Comparison of ENCODE assay signal across 12 cellular contexts in the genomic region with DNA sequence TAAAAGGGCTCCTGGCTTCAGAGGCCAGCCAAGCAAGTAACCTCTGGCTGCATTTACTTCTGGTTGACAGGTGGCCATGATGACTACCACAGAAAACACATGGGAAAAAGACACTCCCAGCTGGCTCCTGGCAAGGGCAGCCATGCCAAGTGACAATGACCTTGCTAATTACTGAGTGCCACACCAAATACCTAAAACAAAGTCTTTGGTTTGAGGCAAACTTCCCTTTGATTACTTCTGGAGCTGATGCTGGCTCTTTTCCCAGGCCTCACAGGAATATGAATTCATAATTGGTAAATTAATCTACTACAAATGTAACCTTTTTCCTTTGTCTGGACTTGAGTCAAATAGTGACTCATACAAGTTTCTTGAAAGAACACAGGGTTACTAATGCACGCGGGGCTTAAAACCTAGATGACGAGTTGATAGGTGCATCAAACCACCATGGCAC.
DNase-seq lines count a peak whose midpoint lies in the region; ATAC-seq, FAIRE-seq and TF ChIP-seq lines count a peak whose summit lies in the region.
"Had no signal": no experiment of that assay in that cellular context is flagged by ENCODE, and none has a peak within 500 bp of the region (broad histone marks: within the 10 kb centered on the region; RNA-seq: fewer than 3 reads in every experiment).

No MANE protein-coding gene starts in this region.

- no peaks in the 10 kb centered on the region for H3K9me1 ChIP-seq in endothelial cell of umbilical vein (replicated peaks; ENCODE audit: control insufficient read depth, extremely low read depth, insufficient read depth, low read length)

- intact Hi-C loops in endothelial cell of umbilical vein (cut with micrococcal nuclease), result no loop called here

- no peaks in the 10 kb centered on the region for H3K27me3 ChIP-seq in endothelial cell of umbilical vein (ENCODE audit: control insufficient read depth in 2 of 2, insufficient read depth in 2 of 2, low read length in 2 of 2)

- H3K27ac ChIP-seq in endothelial cell of umbilical vein (ENCODE audit: insufficient read depth, low read depth, low read length), result no peak overlapping the region

- no peak overlapping the region for H3K4me2 ChIP-seq in endothelial cell of umbilical vein (ENCODE audit: insufficient read depth, low read length)

- peaks cover 64% of the 10 kb centered on the region for H3K4me1 Mint-ChIP-seq in osteocyte (ENCODE audit: unreplicated experiment)

- H2AFZ ChIP-seq in endothelial cell of umbilical vein (ENCODE audit: low read depth, low read length), result no peak overlapping the region

- no TSS peak for BruUV-seq in endothelial cell of umbilical vein (replicated peaks; lab: Mats Ljungman, UMichigan)

- DNase-seq in GM04504 (ENCODE audit: low read depth) (peak; percentile 39), RKO (ENCODE audit: low spot score) (peak; percentile 40), endothelial cell of umbilical vein (ENCODE audit: low read depth, low spot score) (peak; percentile 77), osteocyte (ENCODE audit: extremely low spot score, unreplicated experiment) (no peak), COLO668 (lab: John Stamatoyannopoulos, UW; ENCODE audit: unreplicated experiment) (no peak), ecto neural progenitor cell (ENCODE audit: low spot score) (no peak)
- DNase-seq: activated effector memory CD4-positive, alpha-beta T cell treated with anti-CD3 and anti-CD28 coated beads, Interleukin-2, amount 50 U/mL, for 16 hours; RPMI8226 had no signal

- H3K4me3 Mint-ChIP-seq in osteocyte (ENCODE audit: unreplicated experiment), result no peak overlapping the region
- H3K4me3 Mint-ChIP-seq: type B pancreatic cell had no signal

- FAIRE-seq in endothelial cell of umbilical vein (lab: Jason Lieb, UNC), result peak; percentile 26
- FAIRE-seq: GM18507 had no signal

- dilution Hi-C loops in endothelial cell of umbilical vein (cut with MboI; ENCODE audit: extremely low pct_ligation_motif_present, low sequenced_read_pairs), result no loop called here

- TF ChIP-seq POLR2A in endothelial cell of umbilical vein (IDR thresholded peaks at IDR 0.05; ENCODE audit: low read depth, low read length), result no peak

- no peak overlapping the region for H3K4me3 ChIP-seq in endothelial cell of umbilical vein (replicated peaks in 1 of 3; ENCODE audit: insufficient read depth in 1 of 3, low read depth in 1 of 3, low read length in 3 of 3)

- CTCF ChIA-PET in endothelial cell of umbilical vein (lab: Charles Lee), result interaction anchor here (1.0 to 1.2 kb wide), 2 partner anchors 9 to 28 kb away, joined by 3 to 4 read pairs; no protein-coding TSS in a partner anchor

- no peak overlapping the region for H3K9ac ChIP-seq in endothelial cell of umbilical vein (replicated peaks; ENCODE audit: extremely low read depth, insufficient read depth, low read length)

- H3K36me3 Mint-ChIP-seq in osteocyte (ENCODE audit: unreplicated experiment), result peaks cover 14% of the 10 kb centered on the region
- H3K36me3 Mint-ChIP-seq: type B pancreatic cell had no signal

- H3K9me3 Mint-ChIP-seq in osteocyte (ENCODE audit: unreplicated experiment), result no peaks in the 10 kb centered on the region
- H3K9me3 Mint-ChIP-seq: type B pancreatic cell had no signal

- peak overlapping the region; percentile 39 for H3K27ac Mint-ChIP-seq in osteocyte (ENCODE audit: unreplicated experiment)
- H3K27ac Mint-ChIP-seq: type B pancreatic cell had no signal

- no peaks in the 10 kb centered on the region for H3K79me2 ChIP-seq in endothelial cell of umbilical vein (ENCODE audit: control insufficient read depth, insufficient read depth, low read length)

- ATAC-seq in HG02970 (IDR thresholded peaks at IDR 0.05; ENCODE audit: low FRiP score, unreplicated experiment) (no peak), HG03196 (IDR thresholded peaks at IDR 0.05; ENCODE audit: unreplicated experiment) (no peak)

- H3K9me3 ChIP-seq in endothelial cell of umbilical vein (replicated peaks; ENCODE audit: control insufficient read depth, insufficient read depth, low read length), result no peaks in the 10 kb centered on the region

- no peaks in the 10 kb centered on the region for H4K20me1 ChIP-seq in endothelial cell of umbilical vein (replicated peaks; ENCODE audit: control insufficient read depth, extremely low read depth, insufficient read depth, low read length)

- H3K4me1 ChIP-seq in endothelial cell of umbilical vein (ENCODE audit: control insufficient read depth, extremely low read depth, insufficient read depth, low read length), result peaks cover 5% of the 10 kb centered on the region

- POLR2A ChIA-PET in endothelial cell of umbilical vein (lab: Charles Lee), result no interaction called here

- no peaks in the 10 kb centered on the region for H3K36me3 ChIP-seq in endothelial cell of umbilical vein (ENCODE audit: control insufficient read depth in 2 of 2, extremely low read depth in 1 of 2, insufficient read depth in 2 of 2, low read length in 2 of 2)

- no peaks in the 10 kb centered on the region for H3K27me3 Mint-ChIP-seq in osteocyte (ENCODE audit: unreplicated experiment)
- H3K27me3 Mint-ChIP-seq: type B pancreatic cell had no signal

- no peak for TF ChIP-seq CTCF in endothelial cell of umbilical vein (IDR thresholded peaks at IDR 0.05; ENCODE audit: extremely low read depth in 1 of 2, insufficient read depth in 1 of 2, low read depth in 1 of 2, low read length in 2 of 2)
- no peak for TF ChIP-seq CTCF in osteocyte (IDR thresholded peaks at IDR 0.05)

TF ChIP-seq in endothelial cell of umbilical vein, 7 proteins besides CTCF, POLR2A, EP300 and RAD21:
- no peak for TF ChIP-seq EZH2 (IDR thresholded peaks at IDR 0.05; ENCODE audit: borderline replicate concordance, low read depth, low read length, severe bottlenecking)
- TF ChIP-seq, protein P1, sequence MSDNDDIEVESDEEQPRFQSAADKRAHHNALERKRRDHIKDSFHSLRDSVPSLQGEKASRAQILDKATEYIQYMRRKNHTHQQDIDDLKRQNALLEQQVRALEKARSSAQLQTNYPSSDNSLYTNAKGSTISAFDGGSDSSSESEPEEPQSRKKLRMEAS (IDR thresholded peaks at IDR 0.05; ENCODE audit: insufficient read depth, insufficient read length), result no peak
- no peak for TF ChIP-seq JUN (IDR thresholded peaks at IDR 0.05; ENCODE audit: borderline replicate concordance, insufficient read depth, insufficient read length, low read depth)
- peak; percentile 38 for TF ChIP-seq FOS (IDR thresholded peaks at IDR 0.05; ENCODE audit: borderline replicate concordance, insufficient read depth, low read length)
- TF ChIP-seq GATA2 (IDR thresholded peaks at IDR 0.05; ENCODE audit: insufficient read depth, insufficient read length, low read depth, low read length), result peak; percentile 13
- no peak for TF ChIP-seq POLR2AphosphoS5 (IDR thresholded peaks at IDR 0.05; ENCODE audit: insufficient read depth, low read depth, low read length)
- no peak for TF ChIP-seq MYC (IDR thresholded peaks at IDR 0.05; ENCODE audit: low read depth, low read length)

Comparison
In these comparisons a context has a peak if more than half of its experiments do, and no peak if none do; other contexts are left out.
1. DNase-seq: peak in GM04504 (single experiment), RKO (single experiment) and endothelial cell of umbilical vein (single experiment); none in osteocyte (single experiment), COLO668 (single experiment) and ecto neural progenitor cell (single experiment).